In the genomic region with DNA sequence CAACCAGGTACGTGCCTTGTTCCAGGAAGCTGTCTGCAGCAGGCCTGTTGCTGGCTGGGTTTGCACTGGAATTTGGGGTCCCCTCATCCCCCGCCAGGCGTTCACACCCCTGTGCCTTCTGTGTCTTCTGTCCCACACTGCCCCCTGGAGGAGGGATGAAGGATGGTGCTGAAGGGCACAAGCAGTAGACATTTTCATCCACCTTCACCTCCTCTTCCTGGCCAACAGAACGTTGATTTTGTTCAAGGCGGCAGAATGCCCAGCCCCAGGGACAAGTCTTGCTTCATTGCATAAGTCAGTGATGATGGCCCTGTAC, we compare ENCODE assay signal across 8 cellular contexts.
A peak's percentile ranks its signal among the peaks of the same experiment; 100 is the strongest.
DNase-seq lines count a peak whose midpoint lies in the region; ATAC-seq, FAIRE-seq and TF ChIP-seq lines count a peak whose summit lies in the region.

No MANE protein-coding gene starts in this region.

- H3K4me3 ChIP-seq in GM12864 (ENCODE audit: low read depth, low read length) (no peak overlapping the region), kidney (ENCODE audit: low read length in 2 of 2) (no peak overlapping the region)

- H3K4me1 ChIP-seq in kidney (ENCODE audit: control insufficient read depth in 1 of 2, insufficient read depth in 1 of 2, low read depth in 1 of 2, low read length in 2 of 2) = peaks cover 10 to 13% of the 10 kb centered on the region in 2 donors

- intact Hi-C loops in activated T-helper 1 cell treated with anti-CD3 and anti-CD28 coated beads, Interleukin-12 subunit alpha, Interleukin-12 subunit beta, Interleukin-2, Interleukin-4 antibody, amounts not matched to agents 30 ng/mL and 10 ng/mL and 1 ng/mL, durations not matched to agents 14 hours and 24 hours and 36 hours (cut with micrococcal nuclease) = loop anchor here (1.0 kb wide), 3 partner anchors 120 to 218 kb away; no protein-coding TSS in a partner anchor
- intact Hi-C loops in kidney (cut with DNase I) = no loop called here

- no peaks in the 10 kb centered on the region for H3K36me3 Mint-ChIP-seq in activated T-helper 1 cell treated with anti-CD3 and anti-CD28 coated beads, Interleukin-12 subunit alpha, Interleukin-12 subunit beta, Interleukin-2, Interleukin-4 antibody, amounts not matched to agents 30 ng/mL and 10 ng/mL and 1 ng/mL, durations not matched to agents 14 hours and 24 hours and 36 hours (ENCODE audit: low read depth)

- DNase-seq in GM12864 (ENCODE audit: low read depth) (no peak), NCI-H1694 (lab: John Stamatoyannopoulos, UW) (peak; percentile 38), kidney (no peak), AG08396 (ENCODE audit: low spot score) (no peak)
- DNase-seq in activated T-helper 1 cell treated with anti-CD3 and anti-CD28 coated beads, Interleukin-12 subunit alpha, Interleukin-12 subunit beta, Interleukin-2, Interleukin-4 antibody, amounts not matched to agents 30 ng/mL and 10 ng/mL and 1 ng/mL, durations not matched to agents 14 hours and 24 hours and 36 hours (ENCODE audit: low spot score) = peak; percentile 27
- DNase-seq in stimulated activated CD8-positive, alpha-beta memory T cell treated with anti-CD3 and anti-CD28 coated beads, Interleukin-15, amount 100 ng/mL, for 24 hours (ENCODE audit: low read depth) = peak; percentile 20

- H3K9me3 ChIP-seq in kidney (ENCODE audit: control insufficient read depth in 1 of 2, low read length in 2 of 2) = no peaks in the 10 kb centered on the region

- no peak overlapping the region for H3K4me3 Mint-ChIP-seq in activated T-helper 1 cell treated with anti-CD3 and anti-CD28 coated beads, Interleukin-12 subunit alpha, Interleukin-12 subunit beta, Interleukin-2, Interleukin-4 antibody, amounts not matched to agents 30 ng/mL and 10 ng/mL and 1 ng/mL, durations not matched to agents 14 hours and 24 hours and 36 hours

- H3K9ac ChIP-seq in kidney (ENCODE audit: low read length in 2 of 2) = no peak overlapping the region

- no peak for FAIRE-seq in kidney (lab: Jason Lieb, UNC)

- no peaks in the 10 kb centered on the region for H3K36me3 ChIP-seq in kidney (ENCODE audit: control insufficient read depth in 1 of 2, insufficient read depth in 2 of 2, low read length in 2 of 2)

- H3K27ac ChIP-seq in kidney (ENCODE audit: low read depth in 2 of 2, low read length in 2 of 2) = no peak overlapping the region

- no peak for ATAC-seq in HG02852 (IDR thresholded peaks at IDR 0.05; ENCODE audit: unreplicated experiment)
- ATAC-seq in GM18517 (IDR thresholded peaks at IDR 0.05; ENCODE audit: unreplicated experiment) = no peak

- TF ChIP-seq CTCF in GM12864 (IDR thresholded peaks at IDR 0.05; ENCODE audit: low read depth, low read length, missing control alignments) = peak; percentile 75
- TF ChIP-seq CTCF in kidney (IDR thresholded peaks at IDR 0.05; ENCODE audit: borderline replicate concordance, extremely low read depth, insufficient read depth) = peak; percentile 38

- H3K4me1 Mint-ChIP-seq in activated T-helper 1 cell treated with anti-CD3 and anti-CD28 coated beads, Interleukin-12 subunit alpha, Interleukin-12 subunit beta, Interleukin-2, Interleukin-4 antibody, amounts not matched to agents 30 ng/mL and 10 ng/mL and 1 ng/mL, durations not matched to agents 14 hours and 24 hours and 36 hours (ENCODE audit: low read depth) = no peaks in the 10 kb centered on the region

- H3K9me3 Mint-ChIP-seq in activated T-helper 1 cell treated with anti-CD3 and anti-CD28 coated beads, Interleukin-12 subunit alpha, Interleukin-12 subunit beta, Interleukin-2, Interleukin-4 antibody, amounts not matched to agents 30 ng/mL and 10 ng/mL and 1 ng/mL, durations not matched to agents 14 hours and 24 hours and 36 hours = no peaks in the 10 kb centered on the region

- H3K27me3 Mint-ChIP-seq in activated T-helper 1 cell treated with anti-CD3 and anti-CD28 coated beads, Interleukin-12 subunit alpha, Interleukin-12 subunit beta, Interleukin-2, Interleukin-4 antibody, amounts not matched to agents 30 ng/mL and 10 ng/mL and 1 ng/mL, durations not matched to agents 14 hours and 24 hours and 36 hours (ENCODE audit: insufficient read depth) = no peaks in the 10 kb centered on the region

- no peak overlapping the region for H3K27ac Mint-ChIP-seq in activated T-helper 1 cell treated with anti-CD3 and anti-CD28 coated beads, Interleukin-12 subunit alpha, Interleukin-12 subunit beta, Interleukin-2, Interleukin-4 antibody, amounts not matched to agents 30 ng/mL and 10 ng/mL and 1 ng/mL, durations not matched to agents 14 hours and 24 hours and 36 hours

Comparison
In these comparisons a context has a peak if more than half of its experiments do, and no peak if none do; other contexts are left out.
1. DNase-seq: peak in NCI-H1694 (single experiment), activated T-helper 1 cell treated with anti-CD3 and anti-CD28 coated beads, Interleukin-12 subunit alpha, Interleukin-12 subunit beta, Interleukin-2, Interleukin-4 antibody, amounts not matched to agents 30 ng/mL and 10 ng/mL and 1 ng/mL, durations not matched to agents 14 hours and 24 hours and 36 hours (single experiment) and stimulated activated CD8-positive, alpha-beta memory T cell treated with anti-CD3 and anti-CD28 coated beads, Interleukin-15, amount 100 ng/mL, for 24 hours (single experiment); none in GM12864 (single experiment), kidney (single experiment) and AG08396 (single experiment).